8 cellular contexts compared by ENCODE assay signal in genomic region chr2:202104286-202104870, GRCh38. TPM values are rescaled to one million over a fixed set of nuclear protein-coding genes. Genes with fewer than 3 reads are reported as not detected.
DNase-seq lines count a peak whose midpoint lies in the region; ATAC-seq, FAIRE-seq and TF ChIP-seq lines count a peak whose summit lies in the region.

No MANE protein-coding gene starts in this region.

- H3K4me3 ChIP-seq in AG04449 (ENCODE audit: low read depth, low read length) (no peak overlapping the region), lower lobe of right lung (no peak overlapping the region)

- FAIRE-seq in GM12891 (lab: Jason Lieb, UNC) = peak; percentile 59

- H3K27ac ChIP-seq in lower lobe of right lung = no peak overlapping the region

- intact Hi-C loops in lower lobe of right lung (cut with DNase I) (no loop called here), posterior cingulate gyrus (cut with DNase I) (no loop called here)

- ATAC-seq in lower lobe of right lung = peak; percentile 40 to 70

- DNase-seq in AG04449 (ENCODE audit: low read depth, low spot score) (no peak), GM12891 (ENCODE audit: insufficient read length, low spot score) (peak; percentile 14), NCI-H82 (lab: John Stamatoyannopoulos, UW) (peak; percentile 86), amniotic epithelial cell (ENCODE audit: low read depth) (peak; percentile 71), lower lobe of right lung (peak; percentile 60), T1000 (lab: John Stamatoyannopoulos, UW) (no peak), NCI-H128 (lab: John Stamatoyannopoulos, UW; ENCODE audit: unreplicated experiment) (no peak), posterior cingulate gyrus (no peak)

- no peaks in the 10 kb centered on the region for H3K27me3 ChIP-seq in lower lobe of right lung (ENCODE audit: low read depth)

- no peak for TF ChIP-seq POLR2A in GM12891 (IDR thresholded peaks at IDR 0.05; ENCODE audit: low read depth, low read length)

- CTCF ChIA-PET in AG04449 (lab: Yijun Ruan, JAX) = interaction anchor here (0.7 to 5.6 kb wide), 28 partner anchors 9 to 244 kb away, joined by 3 to 52 read pairs (median 5); partner anchors contain the start of gene KIAA2012

- no peaks in the 10 kb centered on the region for H3K36me3 ChIP-seq in lower lobe of right lung

- peak; percentile 85 for TF ChIP-seq CTCF in AG04449 (IDR thresholded peaks at IDR 0.05; ENCODE audit: insufficient read depth, low read length, missing control alignments)
- TF ChIP-seq CTCF in lower lobe of right lung (IDR thresholded peaks at IDR 0.05) = peak; percentile 44

- H3K4me1 ChIP-seq in lower lobe of right lung = peaks cover 3% of the 10 kb centered on the region

- POLR2A ChIA-PET in AG04449 (lab: Yijun Ruan, JAX) = no interaction called here

- no peaks in the 10 kb centered on the region for H3K9me3 ChIP-seq in lower lobe of right lung

TF ChIP-seq in GM12891, 5 proteins besides CTCF, POLR2A, EP300 and RAD21:
- TF ChIP-seq PAX5 (IDR thresholded peaks at IDR 0.05; ENCODE audit: insufficient read depth, low read length, severe bottlenecking) (no peak), SPI1 (IDR thresholded peaks at IDR 0.05; ENCODE audit: low read depth, low read length) (no peak), POLR2AphosphoS5 (IDR thresholded peaks at IDR 0.05; ENCODE audit: low read depth, low read length) (no peak), POU2F2 (IDR thresholded peaks at IDR 0.05; ENCODE audit: low read depth, low read length) (no peak), TAF1 (IDR thresholded peaks at IDR 0.05; ENCODE audit: low read depth, low read length) (no peak)

RNA-seq across cellular contexts. Expression of gene KIAA2012, which starts 31.3 kb away (rescaled TPM):
- 0.03 TPM for polyA plus RNA-seq in GM12891 (2012; ENCODE audit: low read depth, missing spikeins)
- total RNA-seq in lower lobe of right lung = 2.8 TPM

Comparison
In these comparisons a context has a peak if more than half of its experiments do, and no peak if none do; other contexts are left out.
1. DNase-seq: peak in GM12891 (single experiment), NCI-H82 (single experiment), amniotic epithelial cell (single experiment) and lower lobe of right lung (single experiment); none in AG04449 (single experiment), T1000 (single experiment), NCI-H128 (single experiment) and posterior cingulate gyrus (0 of 10).